In genomic region chr11:15800121-15800800, GRCh38 we compare ENCODE assay signal across 9 cellular contexts.
DNase-seq lines count a peak whose midpoint lies in the region; ATAC-seq and TF ChIP-seq lines count a peak whose summit lies in the region.
"Had no signal": no experiment of that assay in that cellular context is flagged by ENCODE, and none has a peak within 500 bp of the region (broad histone marks: within the 10 kb centered on the region; RNA-seq: fewer than 3 reads in every experiment).

No MANE protein-coding gene starts in this region.

- H3K9me3 Mint-ChIP-seq in HFFc6, result peaks cover 32% of the 10 kb centered on the region

- no peaks in the 10 kb centered on the region for H3K4me1 Mint-ChIP-seq in HFFc6 (ENCODE audit: low read depth)
- H3K4me1 Mint-ChIP-seq: naive B cell had no signal

- H3K27ac Mint-ChIP-seq in HFFc6, result no peak overlapping the region
- H3K27ac Mint-ChIP-seq: naive B cell had no signal

- TF ChIP-seq CTCF in HFFc6 (IDR thresholded peaks at IDR 0.05), result no peak

- DNase-seq in HFFc6 (peak; percentile 36), SIG-M5 treated with dmso at 0.1 percent for 504 hours (lab: John Stamatoyannopoulos, UW; ENCODE audit: unreplicated experiment) (peak; percentile 90), fibroblast of the conjunctiva (ENCODE audit: low read depth) (peak; percentile 27), renal cortical epithelial cell (ENCODE audit: low read depth) (peak; percentile 78), T-helper 9 cell (no peak)
- DNase-seq in stimulated activated CD4-positive, alpha-beta T cell treated with anti-CD3 and anti-CD28 coated beads, Interleukin-2, amount 100 ng/mL, for 48 hours, result no peak
- DNase-seq: naive B cell had no signal

- ATAC-seq in HG03354 (IDR thresholded peaks at IDR 0.05; ENCODE audit: poor library complexity, severe bottlenecking, unreplicated experiment) (no peak), HG03196 (IDR thresholded peaks at IDR 0.05; ENCODE audit: unreplicated experiment) (no peak)

- H3K36me3 Mint-ChIP-seq in HFFc6 (ENCODE audit: low read depth), result no peaks in the 10 kb centered on the region
- H3K36me3 Mint-ChIP-seq: naive B cell had no signal

- no peak overlapping the region; the same call in 1 of the 2 replicates for H3K4me3 Mint-ChIP-seq in HFFc6
- H3K4me3 Mint-ChIP-seq: naive B cell had no signal

- H3K27me3 Mint-ChIP-seq in HFFc6 (ENCODE audit: insufficient read depth), result peaks cover 2% of the 10 kb centered on the region

Comparison
In these comparisons a context has a peak if more than half of its experiments do, and no peak if none do; other contexts are left out.
1. DNase-seq: peak in HFFc6 (single experiment), SIG-M5 treated with dmso at 0.1 percent for 504 hours (single experiment), fibroblast of the conjunctiva (single experiment) and renal cortical epithelial cell (single experiment); none in T-helper 9 cell (single experiment) and stimulated activated CD4-positive, alpha-beta T cell treated with anti-CD3 and anti-CD28 coated beads, Interleukin-2, amount 100 ng/mL, for 48 hours (0 of 2).